In the genomic region with DNA sequence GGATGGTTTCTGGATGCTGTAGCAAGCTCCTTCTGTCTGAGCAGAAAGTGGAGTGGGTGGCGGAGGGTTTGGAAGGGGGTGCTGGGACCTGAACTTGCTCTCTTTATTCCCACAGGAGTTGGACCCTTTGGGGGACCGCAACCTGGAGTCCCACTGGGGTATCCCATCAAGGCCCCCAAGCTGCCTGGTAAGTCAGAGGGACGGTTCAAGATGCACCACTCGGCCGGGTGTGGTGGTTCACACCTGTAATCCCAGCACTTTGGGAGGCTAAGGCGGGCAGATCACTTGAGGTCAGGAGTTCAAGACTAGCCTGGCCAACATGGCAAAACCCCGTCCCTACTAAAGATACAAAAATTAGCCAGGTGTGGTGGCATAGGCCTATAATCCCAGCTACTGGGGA, we compare ENCODE assay signal across 4 cellular contexts. TPM values are rescaled to one million over a fixed set of nuclear protein-coding genes. Genes with fewer than 3 reads are reported as not detected.
"Had no signal": no experiment of that assay in that cellular context is flagged by ENCODE, and none has a peak within 500 bp of the region (broad histone marks: within the 10 kb centered on the region; RNA-seq: fewer than 3 reads in every experiment).

No MANE protein-coding gene starts in this region.

RNA-seq across cellular contexts. Expression of a gene that starts 18.6 kb away (rescaled TPM):
- total RNA-seq: kidney epithelial cell, mononuclear cell had no signal
- polyA plus RNA-seq: keratinocyte, mammary epithelial cell had no signal
